18 cellular contexts compared by ENCODE assay signal in the genomic region with DNA sequence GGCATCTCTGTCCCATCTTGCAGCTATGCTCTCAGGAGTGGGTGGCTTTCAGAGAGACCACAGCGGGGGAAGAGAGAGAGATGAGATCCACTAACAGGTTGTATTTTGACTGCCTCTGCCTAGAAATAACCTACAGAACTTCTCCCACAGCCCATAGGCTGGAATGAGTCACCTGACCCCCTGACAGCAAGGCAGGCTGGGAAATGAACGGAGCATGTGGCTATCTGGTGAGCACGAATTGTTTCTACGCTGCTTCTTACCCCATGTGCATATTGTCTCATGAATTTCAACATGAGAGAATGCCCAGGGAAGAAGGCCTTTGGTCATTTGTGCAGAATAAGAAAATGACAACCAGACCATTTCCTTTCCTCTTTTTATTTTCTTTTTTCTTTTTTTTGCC.
"Had no signal": no experiment of that assay in that cellular context is flagged by ENCODE, and none has a peak within 500 bp of the region (broad histone marks: within the 10 kb centered on the region; RNA-seq: fewer than 3 reads in every experiment).

No MANE protein-coding gene starts in this region.

- H3K9me3 ChIP-seq: SK-N-SH had no signal

- H3K27ac ChIP-seq: RWPE1 had no signal

- DNase-seq: IMR-90, KBM-7, MV-4-11, NCI-H1048, NCI-H1105, NCI-H1436 treated with DMSO at 0.1 percent for 48 hours, NCI-H1694, NCI-H187 treated with DMSO at 0.1 percent for 48 hours, NCI-H2029 treated with DMSO at 0.1 percent for 48 hours, NCI-H2227 treated with DMSO at 0.1 percent for 48 hours, NCI-H524, NCI-H774, PC-3, SHP77, SK-N-SH had no signal

- ATAC-seq: HepG2, Panc1, PC-3 had no signal

- H3K9me2 ChIP-seq: SK-N-SH had no signal

- H3K4me2 ChIP-seq: SK-N-SH had no signal

- FAIRE-seq: HepG2 had no signal

- H3K9ac ChIP-seq: SK-N-SH had no signal
